In genomic region chr4:98546910-98547544, GRCh38 we compare ENCODE assay signal across 9 cellular contexts.
DNase-seq lines count a peak whose midpoint lies in the region; ATAC-seq, FAIRE-seq and TF ChIP-seq lines count a peak whose summit lies in the region.
"Had no signal": no experiment of that assay in that cellular context is flagged by ENCODE, and none has a peak within 500 bp of the region (broad histone marks: within the 10 kb centered on the region; RNA-seq: fewer than 3 reads in every experiment).

No MANE protein-coding gene starts in this region.

- TF ChIP-seq CTCF in endothelial cell of umbilical vein (IDR thresholded peaks at IDR 0.05; ENCODE audit: extremely low read depth in 1 of 2, insufficient read depth in 1 of 2, low read depth in 1 of 2, low read length in 2 of 2) (peak in 1 of 2 donors; percentile 5), tibial artery (IDR thresholded peaks at IDR 0.05) (no peak)

- CTCF ChIA-PET in endothelial cell of umbilical vein (lab: Charles Lee): interaction anchor here (1.1 to 2.0 kb wide), 5 partner anchors 9 to 509 kb away, joined by 3 to 13 read pairs (median 3); no protein-coding TSS in a partner anchor

- TF ChIP-seq POLR2A in endothelial cell of umbilical vein (IDR thresholded peaks at IDR 0.05; ENCODE audit: low read depth, low read length): no peak

- H3K27me3 ChIP-seq in endothelial cell of umbilical vein (ENCODE audit: control insufficient read depth in 2 of 2, insufficient read depth in 2 of 2, low read length in 2 of 2) (no peaks in the 10 kb centered on the region), tibial artery (no peaks in the 10 kb centered on the region)

- peaks cover 8% of the 10 kb centered on the region for H3K79me2 ChIP-seq in endothelial cell of umbilical vein (ENCODE audit: control insufficient read depth, insufficient read depth, low read length)

- peak overlapping the region; percentile 24 for H3K9ac ChIP-seq in endothelial cell of umbilical vein (replicated peaks; ENCODE audit: extremely low read depth, insufficient read depth, low read length)

- H3K4me1 ChIP-seq in endothelial cell of umbilical vein (ENCODE audit: control insufficient read depth, extremely low read depth, insufficient read depth, low read length) (peaks cover 17% of the 10 kb centered on the region), tibial artery (peaks cover 0 to 8% (median 2%) of the 10 kb centered on the region in 4 donors)

- H3K9me1 ChIP-seq in endothelial cell of umbilical vein (replicated peaks; ENCODE audit: control insufficient read depth, extremely low read depth, insufficient read depth, low read length): no peaks in the 10 kb centered on the region

- no peaks in the 10 kb centered on the region for H4K20me1 ChIP-seq in endothelial cell of umbilical vein (replicated peaks; ENCODE audit: control insufficient read depth, extremely low read depth, insufficient read depth, low read length)

- H3K9me3 ChIP-seq in endothelial cell of umbilical vein (replicated peaks; ENCODE audit: control insufficient read depth, insufficient read depth, low read length): no peaks in the 10 kb centered on the region
- H3K9me3 ChIP-seq in tibial artery: no peaks in the 10 kb centered on the region

- H3K4me2 ChIP-seq in endothelial cell of umbilical vein (ENCODE audit: insufficient read depth, low read length): peak overlapping the region; percentile 75

- DNase-seq in NCI-H1694 treated with DMSO at 0.1 percent for 48 hours (lab: John Stamatoyannopoulos, UW) (peak; percentile 66), endothelial cell of umbilical vein (ENCODE audit: low read depth, low spot score) (peak; percentile 59), medulla oblongata (ENCODE audit: extremely low spot score) (peak; percentile 79), tibial artery (peak; percentile 23 to 69), GOT3 (lab: John Stamatoyannopoulos, UW) (no peak), UCSD-AML1 (lab: John Stamatoyannopoulos, UW; ENCODE audit: unreplicated experiment) (no peak)
- DNase-seq: naive B cell had no signal

- intact Hi-C loops in endothelial cell of umbilical vein (cut with micrococcal nuclease): no loop called here
- intact Hi-C loops in tibial artery (cut with DNase I; ENCODE audit: low total_unique reads): no loop called here

- peak; percentile 26 for FAIRE-seq in endothelial cell of umbilical vein (lab: Jason Lieb, UNC)

- no peak for ATAC-seq in HG03432 (IDR thresholded peaks at IDR 0.05; ENCODE audit: unreplicated experiment)
- ATAC-seq in GM21515 (IDR thresholded peaks at IDR 0.05; ENCODE audit: unreplicated experiment): no peak

- H3K27ac ChIP-seq in endothelial cell of umbilical vein (ENCODE audit: insufficient read depth, low read depth, low read length) (no peak overlapping the region), tibial artery (peak overlapping the region; percentile 54 to 64)

- POLR2A ChIA-PET in endothelial cell of umbilical vein (lab: Charles Lee): no interaction called here

- peak overlapping the region in 2 of 3 experiments; percentile 3 to 18 for H3K4me3 ChIP-seq in endothelial cell of umbilical vein (replicated peaks in 1 of 3; ENCODE audit: insufficient read depth in 1 of 3, low read depth in 1 of 3, low read length in 3 of 3)
- peak overlapping the region; percentile 48 to 52 for H3K4me3 ChIP-seq in tibial artery

- dilution Hi-C loops in endothelial cell of umbilical vein (cut with MboI; ENCODE audit: extremely low pct_ligation_motif_present, low sequenced_read_pairs): no loop called here

- BruUV-seq in endothelial cell of umbilical vein (replicated peaks; lab: Mats Ljungman, UMichigan): no TSS peak

- H3K36me3 ChIP-seq in endothelial cell of umbilical vein (ENCODE audit: control insufficient read depth in 2 of 2, extremely low read depth in 1 of 2, insufficient read depth in 2 of 2, low read length in 2 of 2) (no peaks in the 10 kb centered on the region), tibial artery (no peaks in the 10 kb centered on the region)

- H2AFZ ChIP-seq in endothelial cell of umbilical vein (ENCODE audit: low read depth, low read length): peak overlapping the region; percentile 30

TF ChIP-seq in endothelial cell of umbilical vein, 7 proteins besides CTCF, POLR2A, EP300 and RAD21:
- TF ChIP-seq MYC (IDR thresholded peaks at IDR 0.05; ENCODE audit: low read depth, low read length) (no peak), JUN (IDR thresholded peaks at IDR 0.05; ENCODE audit: borderline replicate concordance, insufficient read depth, insufficient read length, low read depth) (no peak), MAX (IDR thresholded peaks at IDR 0.05; ENCODE audit: insufficient read depth, insufficient read length) (no peak), FOS (IDR thresholded peaks at IDR 0.05; ENCODE audit: borderline replicate concordance, insufficient read depth, low read length) (no peak), POLR2AphosphoS5 (IDR thresholded peaks at IDR 0.05; ENCODE audit: insufficient read depth, low read depth, low read length) (no peak), GATA2 (IDR thresholded peaks at IDR 0.05; ENCODE audit: insufficient read depth, insufficient read length, low read depth, low read length) (no peak), EZH2 (IDR thresholded peaks at IDR 0.05; ENCODE audit: borderline replicate concordance, low read depth, low read length, severe bottlenecking) (no peak)

Comparison
In these comparisons a context has a peak if more than half of its experiments do, and no peak if none do; other contexts are left out.
1. DNase-seq: peak in NCI-H1694 treated with DMSO at 0.1 percent for 48 hours (single experiment), endothelial cell of umbilical vein (single experiment), medulla oblongata (single experiment) and tibial artery (2 of 2); none in GOT3 (single experiment) and UCSD-AML1 (single experiment).